ENCODE assay signal across 1 cellular context in genomic region chr18:25353080-25353479, GRCh38.
TF ChIP-seq lines count a peak whose summit lies in the region.

No MANE protein-coding gene starts in this region.

TF ChIP-seq in HepG2, 621 proteins besides CTCF, POLR2A, EP300 and RAD21:
- no peak for TF ChIP-seq ZHX2 (IDR thresholded peaks at IDR 0.05; ENCODE audit: low read depth)
- TF ChIP-seq ZHX2 (CRISPR knock-in tag; IDR thresholded peaks at IDR 0.05; ENCODE audit: borderline replicate concordance): no peak
- no peak for TF ChIP-seq ZNF335 (CRISPR knock-in tag; IDR thresholded peaks at IDR 0.05)
- no peak for TF ChIP-seq E2F1 (CRISPR knock-in tag; IDR thresholded peaks at IDR 0.05)
- no peak for TF ChIP-seq ADNP (CRISPR knock-in tag; IDR thresholded peaks at IDR 0.05)
- no peak for TF ChIP-seq TSC22D2 (CRISPR knock-in tag; IDR thresholded peaks at IDR 0.05; ENCODE audit: borderline replicate concordance)
- no peak for TF ChIP-seq POGZ (CRISPR knock-in tag; IDR thresholded peaks at IDR 0.05)
